Comparison of ENCODE assay signal across 22 cellular contexts in genomic region chr20:2760381-2761305, GRCh38. TPM values are rescaled to one million over a fixed set of nuclear protein-coding genes. Genes with fewer than 3 reads are reported as not detected.
A peak's percentile ranks its signal among the peaks of the same experiment; 100 is the strongest.
DNase-seq lines count a peak whose midpoint lies in the region; ATAC-seq, FAIRE-seq and TF ChIP-seq lines count a peak whose summit lies in the region.
"Had no signal": no experiment of that assay in that cellular context is flagged by ENCODE, and none has a peak within 500 bp of the region (broad histone marks: within the 10 kb centered on the region; RNA-seq: fewer than 3 reads in every experiment).

No MANE protein-coding gene starts in this region.

- intact Hi-C loops in CD14-positive monocyte (cut with micrococcal nuclease) (no loop called here), K562 (cut with micrococcal nuclease) (no loop called here)

- H3K4me3 Mint-ChIP-seq in CD14-positive monocyte (no peak overlapping the region), chondrocyte (ENCODE audit: unreplicated experiment) (no peak overlapping the region)

- H3K9me3 ChIP-seq in K562 (replicated peaks; ENCODE audit: control insufficient read depth, insufficient read depth, low read depth, low read length), result no peaks in the 10 kb centered on the region
- no peaks in the 10 kb centered on the region for H3K9me3 ChIP-seq in mesenchymal stem cell (ENCODE audit: control insufficient read depth, low read length)
- H3K9me3 ChIP-seq: HAP-1, SK-N-SH had no signal

- POLR2A ChIA-PET in K562 (lab: Yijun Ruan, JAX), result interaction anchor here (0.6 kb wide), 1 partner anchor 88 kb away, joined by 3 read pairs; no protein-coding TSS in a partner anchor

- in situ Hi-C loops in K562 (cut with MboI), result no loop called here

- no peaks in the 10 kb centered on the region for H3K9me1 ChIP-seq in K562 (ENCODE audit: control insufficient read depth, insufficient read depth, low read length)

- no peak overlapping the region; a peak in 1 of 4 replicates for H3K9ac ChIP-seq in K562 (ENCODE audit: insufficient read depth in 1 of 2, low read depth in 2 of 2, low read length in 2 of 2)
- no peak overlapping the region for H3K9ac ChIP-seq in mesenchymal stem cell (ENCODE audit: low read length)
- H3K9ac ChIP-seq: SK-N-SH had no signal

- no peak overlapping the region for H3K14ac ChIP-seq in mesenchymal stem cell (ENCODE audit: low read length in 2 of 2)

- H3K27ac ChIP-seq in K562 (ENCODE audit: extremely low read depth, low read depth, low read length), result no peak overlapping the region
- H3K27ac ChIP-seq in mesenchymal stem cell (ENCODE audit: low read length, poor library complexity, severe bottlenecking), result no peak overlapping the region
- H3K27ac ChIP-seq: C4-2B had no signal

- H3K4me1 ChIP-seq in K562 (replicated peaks in 1 of 2; ENCODE audit: control insufficient read depth in 2 of 2, insufficient read depth in 2 of 2, low read length in 2 of 2) (peaks cover 2 to 10% of the 10 kb centered on the region in 2 experiments; a peak in 4 of 5 replicates), mesenchymal stem cell (ENCODE audit: control insufficient read depth, insufficient read depth, low read depth, low read length) (no peaks in the 10 kb centered on the region)
- H3K4me1 ChIP-seq: HAP-1 had no signal

- no peak overlapping the region for H3K4me3 ChIP-seq in K562
- no peak overlapping the region for H3K4me3 ChIP-seq in mesenchymal stem cell (ENCODE audit: insufficient read depth in 1 of 2, low read depth in 1 of 2, low read length in 2 of 2)
- H3K4me3 ChIP-seq: HAP-1 had no signal

- no peak overlapping the region for H4K91ac ChIP-seq in mesenchymal stem cell (ENCODE audit: low read length)

- BruUV-seq in K562 (replicated peaks; lab: Mats Ljungman, UMichigan), result no TSS peak

- peak overlapping the region; percentile 26 for H2BK15ac ChIP-seq in mesenchymal stem cell (ENCODE audit: low read depth, poor library complexity, severe bottlenecking)

- no peak for TF ChIP-seq EP300 in K562 (IDR thresholded peaks at IDR 0.05; ENCODE audit: low read length)

- H3K79me1 ChIP-seq in mesenchymal stem cell (replicated peaks; ENCODE audit: low read length, poor library complexity, severe bottlenecking), result no peaks in the 10 kb centered on the region

- H3K4ac ChIP-seq in mesenchymal stem cell (ENCODE audit: low read depth in 1 of 2, low read length in 2 of 2), result no peak overlapping the region

- 25% methylated on average over 8 of the region's 9 CpGs for WGBS in K562 (ENCODE audit: insufficient coverage, low coverage, missing lambda C conversion rate)
- 95% methylated on average over 8 of the region's 9 CpGs for WGBS in mesenchymal stem cell

- no peaks in the 10 kb centered on the region for H3K79me2 ChIP-seq in K562 (ENCODE audit: control insufficient read depth, insufficient read depth, low read length)

- H2AFZ ChIP-seq in K562 (ENCODE audit: low read depth, low read length), result no peak overlapping the region
- no peak overlapping the region for H2AFZ ChIP-seq in mesenchymal stem cell (ENCODE audit: low read depth, low read length)

- H3K27ac Mint-ChIP-seq in CD14-positive monocyte (no peak overlapping the region), chondrocyte (ENCODE audit: unreplicated experiment) (no peak overlapping the region)

- CTCF ChIA-PET in K562 (lab: Yijun Ruan, JAX; ENCODE audit: low intra/inter-chr PET ratio), result no interaction called here

- H3K4me1 Mint-ChIP-seq in CD14-positive monocyte, result no peaks in the 10 kb centered on the region
- H3K4me1 Mint-ChIP-seq in chondrocyte (ENCODE audit: low read depth), result no peaks in the 10 kb centered on the region

- H3K4me2 ChIP-seq in K562 (ENCODE audit: insufficient read depth, low read length), result no peak overlapping the region
- no peak overlapping the region for H3K4me2 ChIP-seq in mesenchymal stem cell (ENCODE audit: low read length, poor library complexity, severe bottlenecking)
- H3K4me2 ChIP-seq: SK-N-SH had no signal

- H3K27me3 Mint-ChIP-seq in CD14-positive monocyte (ENCODE audit: low read depth in 3 of 3) (peaks cover 11 to 19% (median 13%) of the 10 kb centered on the region in 3 donors), chondrocyte (ENCODE audit: low read depth) (peaks cover 51% of the 10 kb centered on the region)

- peaks cover 0 to 5% (median 0%) of the 10 kb centered on the region in 7 donors for H3K9me3 Mint-ChIP-seq in CD14-positive monocyte
- H3K9me3 Mint-ChIP-seq in chondrocyte (ENCODE audit: low read depth), result no peaks in the 10 kb centered on the region

- DNase-seq in AG20443 (ENCODE audit: low spot score), result peak; percentile 27
- peak; percentile 16 for DNase-seq in CD14-positive monocyte (ENCODE audit: low spot score)
- no peak for DNase-seq in K562 (ENCODE audit: extremely low read depth in 1 of 4, low spot score in 3 of 4)
- DNase-seq in mesenchymal stem cell, result no peak
- no peak for DNase-seq in NCI-H226
- no peak for DNase-seq in erythroblast (lab: John Stamatoyannopoulos, UW)
- DNase-seq in chondrocyte (ENCODE audit: low spot score), result no peak
- DNase-seq: MM.1S, NCI-H1092, NCI-H2081 treated with DMSO at 0.1 percent for 48 hours, NCI-H510A treated with DMSO at 0.1 percent for 48 hours, NCI-H774, SHP77 treated with DMSO at 0.1 percent for 48 hours, SK-N-SH had no signal

- H4K8ac ChIP-seq in mesenchymal stem cell (ENCODE audit: low read length), result no peak overlapping the region

- H3K36me3 Mint-ChIP-seq in CD14-positive monocyte (no peaks in the 10 kb centered on the region), chondrocyte (ENCODE audit: low read depth) (no peaks in the 10 kb centered on the region)

- H2BK12ac ChIP-seq in mesenchymal stem cell (ENCODE audit: low read length in 2 of 2), result no peak overlapping the region

- TF ChIP-seq CTCF in CD14-positive monocyte (IDR thresholded peaks at IDR 0.05) (no peak), K562 (IDR thresholded peaks at IDR 0.05 in 2 of 3, conservative IDR thresholded peaks at IDR 0.05 in 1 of 3; ENCODE audit: insufficient read depth in 2 of 3, low read depth in 1 of 3, low read length in 3 of 3) (no peak), chondrocyte (IDR thresholded peaks at IDR 0.05) (no peak)

- no peak for TF ChIP-seq POLR2A in K562 (conservative IDR thresholded peaks at IDR 0.05)
- no peak for TF ChIP-seq POLR2A in erythroblast (IDR thresholded peaks at IDR 0.05; ENCODE audit: low read length)

- H2AK5ac ChIP-seq in mesenchymal stem cell (ENCODE audit: low read length, severe bottlenecking), result no peak overlapping the region

- ATAC-seq in K562 (no peak), GM18907 (IDR thresholded peaks at IDR 0.05; ENCODE audit: unreplicated experiment) (no peak)

- no peak overlapping the region for H3K18ac ChIP-seq in mesenchymal stem cell (ENCODE audit: low read depth in 1 of 2, low read length in 2 of 2)

- H3K36me3 ChIP-seq in K562 (ENCODE audit: control insufficient read depth, insufficient read depth, low read length), result no peaks in the 10 kb centered on the region
- no peaks in the 10 kb centered on the region for H3K36me3 ChIP-seq in mesenchymal stem cell (ENCODE audit: control insufficient read depth in 1 of 2, insufficient read depth in 2 of 2, low read depth in 1 of 2, low read length in 2 of 2)
- H3K36me3 ChIP-seq: HAP-1 had no signal

- H3K27me3 ChIP-seq in K562 (ENCODE audit: control insufficient read depth in 2 of 2, insufficient read depth in 2 of 2, low read length in 2 of 2) (peaks cover 0 to 11% of the 10 kb centered on the region in 2 experiments; a peak in 2 of 5 replicates), mesenchymal stem cell (ENCODE audit: control insufficient read depth in 1 of 2, insufficient read depth in 1 of 2, low read length in 2 of 2) (peaks cover 60 to 70% of the 10 kb centered on the region in 2 experiments)

- H2BK5ac ChIP-seq in mesenchymal stem cell (ENCODE audit: low read depth, low read length, poor library complexity, severe bottlenecking), result no peak overlapping the region

- TF ChIP-seq RAD21 in K562 (CRISPR knock-in tag; conservative IDR thresholded peaks at IDR 0.05 in 1 of 2, IDR thresholded peaks at IDR 0.05 in 1 of 2), result no peak

- no peak overlapping the region for H3K23ac ChIP-seq in mesenchymal stem cell (ENCODE audit: low read length in 2 of 2)

- no peak overlapping the region for H2BK120ac ChIP-seq in mesenchymal stem cell (ENCODE audit: low read depth, low read length)

- no peaks in the 10 kb centered on the region for H4K20me1 ChIP-seq in K562 (replicated peaks; ENCODE audit: control insufficient read depth, insufficient read depth, low read length)

- FAIRE-seq in K562 (lab: Jason Lieb, UNC), result no peak
- FAIRE-seq: G401.6, HTR-8/SVneo had no signal

RNA-seq across cellular contexts. Expression of gene CPXM1, which starts 39.8 kb away (rescaled TPM):
- not detected for polyA plus RNA-seq in CD14-positive monocyte
- 4.1 and 15.4 TPM in 2 replicates for total RNA-seq in K562 (2011; cell fraction: chromatin; rRNA removed; ENCODE audit: low replicate concordance)
- total RNA-seq in K562 (2011; cell fraction: nucleolus; rRNA removed), result 6.3 and 13.0 TPM in 2 replicates
- 5.3 and 5.7 TPM in 2 replicates for total RNA-seq in K562 (2011; cell fraction: nucleoplasm; rRNA removed)
- total RNA-seq in K562 (2014; rRNA removed), result 0.32 and 0.41 TPM in 2 replicates
- total RNA-seq in K562 (2014; rRNA removed; fragmentation: Illumina TruSeq; extraction: Trizol), result 0.07 and 0.13 TPM in 2 replicates
- 0.04 TPM in 1 of 2 replicates, not detected in the other for total RNA-seq in K562 (2015; rRNA removed; fragmentation: Illumina TruSeq; extraction: Trizol)
- 0.47 and 0.49 TPM in 2 replicates for total RNA-seq in K562 (2021)
- 1.1 and 4.5 TPM in 2 replicates for polyA plus RNA-seq in K562 (2011; rRNA removed)
- 3.0 and 3.8 TPM in 2 replicates for polyA plus RNA-seq in K562 (2011; cell fraction: cytosol; rRNA removed)
- 13.5 and 29.6 TPM in 2 replicates for polyA plus RNA-seq in K562 (2011; cell fraction: nucleus; rRNA removed)
- 0.18 and 0.86 TPM in 2 replicates for polyA plus RNA-seq in K562 (2012)
- 0.45 and 0.50 TPM in 2 replicates for polyA plus RNA-seq in K562 (2014; fragmentation: Illumina TruSeq; extraction: Trizol)
- polyA plus RNA-seq in K562 (2014; fragmentation: Nextera tagmentation; extraction: Ambion mirVana), result not detected
- 0.28 and 0.37 TPM in 2 replicates for polyA plus RNA-seq in K562 (2014; rRNA removed)
- polyA minus RNA-seq in K562 (2011; rRNA and poly(A)+ RNA removed), result 0.67 and 1.1 TPM in 2 replicates
- polyA minus RNA-seq in K562 (2011; cell fraction: cytosol; rRNA and poly(A)+ RNA removed), result 0.55 and 0.86 TPM in 2 replicates
- 1.1 and 3.6 TPM in 2 replicates for polyA minus RNA-seq in K562 (2011; cell fraction: nucleus; rRNA and poly(A)+ RNA removed)
- polyA plus RNA-seq in mesenchymal stem cell (2013, experiment 1 of 2), result 7.2 TPM
- 7.2 TPM for polyA plus RNA-seq in mesenchymal stem cell (2013, experiment 2 of 2)
- 6.2 to 6.4 TPM (median 6.3 TPM) in 3 replicates for total RNA-seq in chondrocyte
- total RNA-seq: LHCN-M2 had no signal

RNA-seq across cellular contexts. Expression of gene C20orf141, which starts 54.1 kb away (rescaled TPM):
- polyA plus RNA-seq in CD14-positive monocyte (not detected), K562 (2011; rRNA removed) (not detected in 2 replicates), K562 (2014; fragmentation: Illumina TruSeq; extraction: Trizol) (not detected in 2 replicates), K562 (2014; fragmentation: Nextera tagmentation; extraction: Ambion mirVana) (not detected), K562 (2014; rRNA removed) (not detected in 2 replicates)
- total RNA-seq in K562 (2011; cell fraction: chromatin; rRNA removed; ENCODE audit: low replicate concordance), result not detected in 2 replicates
- not detected in 2 replicates for total RNA-seq in K562 (2011; cell fraction: nucleolus; rRNA removed)
- total RNA-seq in K562 (2011; cell fraction: nucleoplasm; rRNA removed), result not detected in 2 replicates
- total RNA-seq in K562 (2014; rRNA removed) (not detected in 2 replicates), K562 (2014; rRNA removed; fragmentation: Illumina TruSeq; extraction: Trizol) (not detected in 2 replicates), K562 (2015; rRNA removed; fragmentation: Illumina TruSeq; extraction: Trizol) (not detected in 2 replicates), K562 (2021) (not detected in 2 replicates), chondrocyte (not detected in 3 replicates)
- polyA plus RNA-seq in K562 (2011; cell fraction: cytosol; rRNA removed), result 0.13 TPM in 1 of 2 replicates, not detected in the other
- polyA plus RNA-seq in K562 (2011; cell fraction: nucleus; rRNA removed), result not detected in 2 replicates
- polyA plus RNA-seq in K562 (2012), result not detected in 2 replicates
- not detected in 2 replicates for polyA minus RNA-seq in K562 (2011; rRNA and poly(A)+ RNA removed)
- not detected in 2 replicates for polyA minus RNA-seq in K562 (2011; cell fraction: cytosol; rRNA and poly(A)+ RNA removed)
- not detected in 2 replicates for polyA minus RNA-seq in K562 (2011; cell fraction: nucleus; rRNA and poly(A)+ RNA removed)
- 0.18 TPM for polyA plus RNA-seq in mesenchymal stem cell (2013, experiment 1 of 2)
- polyA plus RNA-seq in mesenchymal stem cell (2013, experiment 2 of 2), result 0.11 TPM
- total RNA-seq: A673, LHCN-M2 had no signal
- polyA plus RNA-seq: IgD-negative memory B cell had no signal

RNA-seq across cellular contexts. Expression of gene TMEM239, which starts 55.5 kb away (rescaled TPM):
- not detected for polyA plus RNA-seq in CD14-positive monocyte
- 0.21 TPM in 1 of 2 replicates, not detected in the other for total RNA-seq in K562 (2011; cell fraction: chromatin; rRNA removed; ENCODE audit: low replicate concordance)
- not detected in 2 replicates for total RNA-seq in K562 (2011; cell fraction: nucleolus; rRNA removed)
- not detected in 2 replicates for total RNA-seq in K562 (2011; cell fraction: nucleoplasm; rRNA removed)
- not detected in 2 replicates for total RNA-seq in K562 (2014; rRNA removed)
- total RNA-seq in K562 (2014; rRNA removed; fragmentation: Illumina TruSeq; extraction: Trizol), result not detected in 2 replicates
- total RNA-seq in K562 (2015; rRNA removed; fragmentation: Illumina TruSeq; extraction: Trizol), result not detected in 2 replicates
- not detected in 2 replicates for total RNA-seq in K562 (2021)
- not detected in 2 replicates for polyA plus RNA-seq in K562 (2011; rRNA removed)
- not detected in 2 replicates for polyA plus RNA-seq in K562 (2011; cell fraction: cytosol; rRNA removed)
- not detected in 2 replicates for polyA plus RNA-seq in K562 (2011; cell fraction: nucleus; rRNA removed)
- not detected in 2 replicates for polyA plus RNA-seq in K562 (2012)
- polyA plus RNA-seq in K562 (2014; fragmentation: Illumina TruSeq; extraction: Trizol), result not detected in 2 replicates
- not detected for polyA plus RNA-seq in K562 (2014; fragmentation: Nextera tagmentation; extraction: Ambion mirVana)
- not detected in 2 replicates for polyA plus RNA-seq in K562 (2014; rRNA removed)
- polyA minus RNA-seq in K562 (2011; rRNA and poly(A)+ RNA removed), result not detected in 2 replicates
- polyA minus RNA-seq in K562 (2011; cell fraction: cytosol; rRNA and poly(A)+ RNA removed), result not detected in 2 replicates
- not detected in 2 replicates for polyA minus RNA-seq in K562 (2011; cell fraction: nucleus; rRNA and poly(A)+ RNA removed)
- polyA plus RNA-seq in mesenchymal stem cell (2013, experiment 1 of 2), result not detected
- not detected for polyA plus RNA-seq in mesenchymal stem cell (2013, experiment 2 of 2)
- total RNA-seq in chondrocyte, result not detected in 3 replicates
- total RNA-seq: A673, LHCN-M2 had no signal
- polyA plus RNA-seq: IgD-negative memory B cell had no signal

Comparison
In these comparisons a context has a peak if more than half of its experiments do, and no peak if none do; other contexts are left out.
1. DNase-seq: peak in AG20443 (single experiment) and CD14-positive monocyte (single experiment); none in K562 (0 of 4), mesenchymal stem cell (single experiment), NCI-H226 (single experiment), erythroblast (0 of 2) and chondrocyte (single experiment).